Comparison of ENCODE assay signal across 1 cellular context in the genomic region with DNA sequence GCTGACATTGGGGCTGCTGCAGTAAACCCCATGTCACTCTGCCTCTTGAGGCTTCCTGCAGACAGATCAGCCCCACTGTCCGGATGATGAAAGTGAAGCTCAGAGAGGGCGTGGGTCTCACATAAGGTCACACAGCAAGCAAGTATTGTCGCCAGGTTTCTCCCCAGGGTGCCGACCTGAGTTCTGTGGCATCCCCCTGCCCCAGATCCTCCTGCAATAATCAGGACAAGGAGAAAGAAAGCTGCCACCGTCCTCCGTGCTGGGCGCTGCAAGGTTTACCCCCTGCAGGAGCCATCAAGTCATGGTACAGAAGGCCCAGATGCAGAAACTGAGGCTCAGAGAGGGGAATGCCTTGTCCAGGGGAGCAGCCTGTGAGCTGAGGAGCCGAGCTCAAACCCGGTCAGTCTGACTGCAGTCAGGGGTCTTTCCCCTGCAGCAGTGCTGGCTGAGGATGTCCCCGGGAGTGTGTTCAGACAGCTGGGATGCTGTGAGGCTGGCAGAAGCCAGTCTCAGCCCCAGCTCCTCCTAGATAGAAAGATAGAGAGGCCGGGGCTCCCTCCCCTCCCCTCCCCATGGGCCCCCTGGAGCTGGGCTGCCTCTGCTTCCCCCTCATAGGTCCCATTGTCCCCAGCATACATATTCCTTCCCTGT.
TF ChIP-seq lines count a peak whose summit lies in the region.

No MANE protein-coding gene starts in this region.

TF ChIP-seq in IMR-90, 13 proteins besides CTCF, POLR2A, EP300 and RAD21 (continued from another document):
- TF ChIP-seq, protein P1, sequence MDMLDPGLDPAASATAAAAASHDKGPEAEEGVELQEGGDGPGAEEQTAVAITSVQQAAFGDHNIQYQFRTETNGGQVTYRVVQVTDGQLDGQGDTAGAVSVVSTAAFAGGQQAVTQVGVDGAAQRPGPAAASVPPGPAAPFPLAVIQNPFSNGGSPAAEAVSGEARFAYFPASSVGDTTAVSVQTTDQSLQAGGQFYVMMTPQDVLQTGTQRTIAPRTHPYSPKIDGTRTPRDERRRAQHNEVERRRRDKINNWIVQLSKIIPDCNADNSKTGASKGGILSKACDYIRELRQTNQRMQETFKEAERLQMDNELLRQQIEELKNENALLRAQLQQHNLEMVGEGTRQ (IDR thresholded peaks at IDR 0.05; ENCODE audit: low read depth, low read length) = no peak
- TF ChIP-seq CHD1 (IDR thresholded peaks at IDR 0.05; ENCODE audit: low read depth, low read length) (no peak), MXI1 (IDR thresholded peaks at IDR 0.05; ENCODE audit: borderline replicate concordance, low read depth, low read length) (no peak), NFE2L2 (IDR thresholded peaks at IDR 0.05; ENCODE audit: low read depth, low read length) (no peak), BHLHE40 (IDR thresholded peaks at IDR 0.05; ENCODE audit: low read depth, low read length) (no peak), MAFK (IDR thresholded peaks at IDR 0.05; ENCODE audit: low read depth, low read length) (no peak)
- TF ChIP-seq, protein P2, sequence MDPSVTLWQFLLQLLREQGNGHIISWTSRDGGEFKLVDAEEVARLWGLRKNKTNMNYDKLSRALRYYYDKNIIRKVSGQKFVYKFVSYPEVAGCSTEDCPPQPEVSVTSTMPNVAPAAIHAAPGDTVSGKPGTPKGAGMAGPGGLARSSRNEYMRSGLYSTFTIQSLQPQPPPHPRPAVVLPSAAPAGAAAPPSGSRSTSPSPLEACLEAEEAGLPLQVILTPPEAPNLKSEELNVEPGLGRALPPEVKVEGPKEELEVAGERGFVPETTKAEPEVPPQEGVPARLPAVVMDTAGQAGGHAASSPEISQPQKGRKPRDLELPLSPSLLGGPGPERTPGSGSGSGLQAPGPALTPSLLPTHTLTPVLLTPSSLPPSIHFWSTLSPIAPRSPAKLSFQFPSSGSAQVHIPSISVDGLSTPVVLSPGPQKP (IDR thresholded peaks at IDR 0.05; ENCODE audit: borderline replicate concordance, low read depth, low read length) = no peak
